In the genomic region with DNA sequence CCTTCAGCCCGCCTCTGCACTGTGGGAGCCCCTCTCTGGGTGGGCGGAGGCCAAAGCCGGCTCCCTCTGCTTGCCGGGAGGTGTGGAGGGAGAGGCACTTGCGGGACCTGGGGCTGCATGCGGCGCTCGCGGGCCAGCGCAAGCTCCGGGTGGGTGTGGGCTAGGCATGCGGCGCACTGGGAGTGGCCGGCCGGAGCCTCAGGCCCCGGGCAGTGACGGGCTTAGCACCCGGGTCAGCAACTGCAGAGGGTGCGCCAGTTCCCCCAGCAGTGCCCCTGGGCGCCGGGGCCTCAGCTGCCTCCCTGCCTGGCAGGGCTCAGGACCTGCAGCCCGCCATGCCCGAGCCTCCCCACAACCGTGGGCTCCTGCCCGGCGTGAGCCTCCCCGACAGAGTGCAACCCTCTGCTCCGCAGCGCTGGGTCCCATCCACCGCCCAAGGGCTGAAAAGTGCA, we compare ENCODE assay signal across 17 cellular contexts.
DNase-seq lines count a peak whose midpoint lies in the region; ATAC-seq, FAIRE-seq and TF ChIP-seq lines count a peak whose summit lies in the region.
"Had no signal": no experiment of that assay in that cellular context is flagged by ENCODE, and none has a peak within 500 bp of the region (broad histone marks: within the 10 kb centered on the region; RNA-seq: fewer than 3 reads in every experiment).

No MANE protein-coding gene starts in this region.

- H3K4me3 ChIP-seq in kidney (ENCODE audit: low read length in 2 of 2), result no peak overlapping the region
- H3K4me3 ChIP-seq in upper lobe of right lung, result no peak overlapping the region
- H3K4me3 ChIP-seq: BLaER1, GM23248, HAP-1 had no signal

- no peak for FAIRE-seq in kidney (lab: Jason Lieb, UNC)
- FAIRE-seq: GM12892 had no signal

- H3K9me3 Mint-ChIP-seq in activated naive CD8-positive, alpha-beta T cell treated with anti-CD3 and anti-CD28 coated beads, Interleukin-2, amount 50 U/mL, for 24 hours, result no peaks in the 10 kb centered on the region
- no peaks in the 10 kb centered on the region for H3K9me3 Mint-ChIP-seq in activated naive CD8-positive, alpha-beta T cell treated with anti-CD3 and anti-CD28 coated beads for 36 hours
- peaks cover 29% of the 10 kb centered on the region for H3K9me3 Mint-ChIP-seq in WTC11

- no peak overlapping the region for H3K4me3 Mint-ChIP-seq in activated naive CD8-positive, alpha-beta T cell treated with anti-CD3 and anti-CD28 coated beads, Interleukin-2, amount 50 U/mL, for 24 hours
- H3K4me3 Mint-ChIP-seq in activated naive CD8-positive, alpha-beta T cell treated with anti-CD3 and anti-CD28 coated beads for 36 hours, result no peak overlapping the region
- no peak overlapping the region for H3K4me3 Mint-ChIP-seq in WTC11
- H3K4me3 Mint-ChIP-seq: CD14-positive monocyte; CD4-positive, alpha-beta memory T cell had no signal

- no peak overlapping the region for H3K27ac Mint-ChIP-seq in activated naive CD8-positive, alpha-beta T cell treated with anti-CD3 and anti-CD28 coated beads, Interleukin-2, amount 50 U/mL, for 24 hours
- no peak overlapping the region for H3K27ac Mint-ChIP-seq in activated naive CD8-positive, alpha-beta T cell treated with anti-CD3 and anti-CD28 coated beads for 36 hours
- H3K27ac Mint-ChIP-seq in WTC11, result no peak overlapping the region
- H3K27ac Mint-ChIP-seq: CD14-positive monocyte; CD4-positive, alpha-beta memory T cell had no signal

- intact Hi-C loops in kidney (cut with DNase I), result no loop called here
- intact Hi-C loops in upper lobe of right lung (cut with DNase I), result no loop called here

- H3K36me3 Mint-ChIP-seq in activated naive CD8-positive, alpha-beta T cell treated with anti-CD3 and anti-CD28 coated beads, Interleukin-2, amount 50 U/mL, for 24 hours (ENCODE audit: low read depth), result no peaks in the 10 kb centered on the region
- no peaks in the 10 kb centered on the region for H3K36me3 Mint-ChIP-seq in activated naive CD8-positive, alpha-beta T cell treated with anti-CD3 and anti-CD28 coated beads for 36 hours
- peaks cover 27% of the 10 kb centered on the region for H3K36me3 Mint-ChIP-seq in WTC11
- H3K36me3 Mint-ChIP-seq: CD14-positive monocyte; CD4-positive, alpha-beta memory T cell had no signal

- no peak overlapping the region for H3K9ac ChIP-seq in kidney (ENCODE audit: low read length in 2 of 2)
- H3K9ac ChIP-seq: BLaER1, GM23248 had no signal

- H3K9me3 ChIP-seq in kidney (ENCODE audit: control insufficient read depth in 1 of 2, low read length in 2 of 2) (no peaks in the 10 kb centered on the region), upper lobe of right lung (no peaks in the 10 kb centered on the region)
- H3K9me3 ChIP-seq: HAP-1 had no signal

- H3K4me1 Mint-ChIP-seq in activated naive CD8-positive, alpha-beta T cell treated with anti-CD3 and anti-CD28 coated beads, Interleukin-2, amount 50 U/mL, for 24 hours, result no peaks in the 10 kb centered on the region
- H3K4me1 Mint-ChIP-seq in activated naive CD8-positive, alpha-beta T cell treated with anti-CD3 and anti-CD28 coated beads for 36 hours, result no peaks in the 10 kb centered on the region
- H3K4me1 Mint-ChIP-seq in WTC11, result peaks cover 5% of the 10 kb centered on the region
- H3K4me1 Mint-ChIP-seq: CD14-positive monocyte; CD4-positive, alpha-beta memory T cell had no signal

- peaks cover 6% of the 10 kb centered on the region for H3K27me3 Mint-ChIP-seq in activated naive CD8-positive, alpha-beta T cell treated with anti-CD3 and anti-CD28 coated beads, Interleukin-2, amount 50 U/mL, for 24 hours
- peaks cover 8% of the 10 kb centered on the region for H3K27me3 Mint-ChIP-seq in activated naive CD8-positive, alpha-beta T cell treated with anti-CD3 and anti-CD28 coated beads for 36 hours
- no peaks in the 10 kb centered on the region for H3K27me3 Mint-ChIP-seq in WTC11 (ENCODE audit: low read depth)

- H3K27ac ChIP-seq in kidney (ENCODE audit: low read depth in 2 of 2, low read length in 2 of 2), result no peak overlapping the region
- H3K27ac ChIP-seq in upper lobe of right lung, result no peak overlapping the region
- H3K27ac ChIP-seq: BLaER1, GM23248 had no signal

- H3K27me3 ChIP-seq in upper lobe of right lung, result no peaks in the 10 kb centered on the region
- H3K27me3 ChIP-seq: BLaER1 had no signal

- peak; percentile 24 for ATAC-seq in activated naive CD8-positive, alpha-beta T cell treated with anti-CD3 and anti-CD28 coated beads, Interleukin-2, amount 50 U/mL, for 24 hours
- ATAC-seq in WTC11, result no peak
- peak; percentile 52 for ATAC-seq in upper lobe of right lung
- no peak for ATAC-seq in GM19397 (IDR thresholded peaks at IDR 0.05; ENCODE audit: unreplicated experiment)
- no peak for ATAC-seq in HG03565 (IDR thresholded peaks at IDR 0.05; ENCODE audit: unreplicated experiment)

- CTCF ChIA-PET in WTC11 (lab: Charles Lee), result no interaction called here

- TF ChIP-seq CTCF in WTC11 (IDR thresholded peaks at IDR 0.05), result no peak
- no peak for TF ChIP-seq CTCF in kidney (IDR thresholded peaks at IDR 0.05; ENCODE audit: borderline replicate concordance, extremely low read depth, insufficient read depth)
- no peak for TF ChIP-seq CTCF in upper lobe of right lung (IDR thresholded peaks at IDR 0.05)

- no peaks in the 10 kb centered on the region for H3K36me3 ChIP-seq in kidney (ENCODE audit: control insufficient read depth in 1 of 2, insufficient read depth in 2 of 2, low read length in 2 of 2)
- H3K36me3 ChIP-seq in upper lobe of right lung, result no peaks in the 10 kb centered on the region
- H3K36me3 ChIP-seq: BLaER1, HAP-1 had no signal

- no peak for DNase-seq in activated naive CD8-positive, alpha-beta T cell treated with anti-CD3 and anti-CD28 coated beads, Interleukin-2, amount 50 U/mL, for 24 hours
- DNase-seq in activated naive CD8-positive, alpha-beta T cell treated with anti-CD3 and anti-CD28 coated beads for 36 hours, result no peak
- DNase-seq in WTC11 (ENCODE audit: low spot score) (no peak), kidney (peak; percentile 59), upper lobe of right lung (no peak)
- DNase-seq: 8988T; CD4-positive, alpha-beta memory T cell; DMS153; DMS79; GDM1; GM23248 had no signal

- H3K4me1 ChIP-seq in kidney (ENCODE audit: control insufficient read depth in 1 of 2, insufficient read depth in 1 of 2, low read depth in 1 of 2, low read length in 2 of 2) (no peaks in the 10 kb centered on the region), upper lobe of right lung (no peaks in the 10 kb centered on the region)
- H3K4me1 ChIP-seq: BLaER1, HAP-1 had no signal

- POLR2A ChIA-PET in WTC11 (lab: Charles Lee), result no interaction called here

TF ChIP-seq in WTC11, 78 proteins besides CTCF, POLR2A, EP300 and RAD21:
- TF ChIP-seq ZNF317 (CRISPR knock-in tag; IDR thresholded peaks at IDR 0.05; ENCODE audit: borderline replicate concordance, low read depth), result 0 out of 2 replicates have a peak, but pooled peaks have one; percentile 38
- TF ChIP-seq MYBL2 (CRISPR knock-in tag; IDR thresholded peaks at IDR 0.05), result no peak
- TF ChIP-seq ZSCAN18 (CRISPR knock-in tag; IDR thresholded peaks at IDR 0.05), result no peak
- TF ChIP-seq ZNF121 (CRISPR knock-in tag; IDR thresholded peaks at IDR 0.05), result no peak
- no peak for TF ChIP-seq GABPB1 (CRISPR knock-in tag; IDR thresholded peaks at IDR 0.05)
- TF ChIP-seq TEAD4 (CRISPR knock-in tag; IDR thresholded peaks at IDR 0.05), result no peak
- no peak for TF ChIP-seq OVOL2 (CRISPR knock-in tag; IDR thresholded peaks at IDR 0.05; ENCODE audit: borderline replicate concordance)
- no peak for TF ChIP-seq MXD4 (CRISPR knock-in tag; IDR thresholded peaks at IDR 0.05; ENCODE audit: borderline replicate concordance)

Comparison
In these comparisons a context has a peak if more than half of its experiments do, and no peak if none do; other contexts are left out.
1. ATAC-seq: peak in activated naive CD8-positive, alpha-beta T cell treated with anti-CD3 and anti-CD28 coated beads, Interleukin-2, amount 50 U/mL, for 24 hours (single experiment) and upper lobe of right lung (single experiment); none in WTC11 (single experiment), GM19397 (single experiment) and HG03565 (single experiment).